ENCODE assay signal across 22 cellular contexts in the genomic region with DNA sequence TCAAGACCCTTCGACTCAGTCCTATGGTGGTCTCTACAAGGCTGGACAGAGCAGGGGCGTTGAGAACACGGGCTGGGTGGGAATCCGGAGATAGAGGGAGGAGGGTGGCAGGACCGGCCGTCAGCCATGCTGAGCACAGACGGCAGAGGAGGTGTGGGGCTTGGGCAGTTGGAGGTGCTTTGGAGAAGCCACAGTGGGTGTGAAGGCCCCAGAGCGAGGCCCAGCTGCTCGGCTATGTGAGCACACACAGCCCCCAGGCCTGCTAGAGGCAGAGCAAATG. TPM values are rescaled to one million over a fixed set of nuclear protein-coding genes. Genes with fewer than 3 reads are reported as not detected.
DNase-seq lines count a peak whose midpoint lies in the region; ATAC-seq and TF ChIP-seq lines count a peak whose summit lies in the region.
"Had no signal": no experiment of that assay in that cellular context is flagged by ENCODE, and none has a peak within 500 bp of the region (broad histone marks: within the 10 kb centered on the region; RNA-seq: fewer than 3 reads in every experiment).

No MANE protein-coding gene starts in this region.

- H3K27me3 Mint-ChIP-seq in glutamatergic neuron (ENCODE audit: unreplicated experiment), result peaks cover 15% of the 10 kb centered on the region
- H3K27me3 Mint-ChIP-seq: CD4-positive, CD25-positive, alpha-beta regulatory T cell had no signal

- H3K27ac Mint-ChIP-seq in glutamatergic neuron (ENCODE audit: unreplicated experiment), result peak overlapping the region; percentile 76
- H3K27ac Mint-ChIP-seq in stimulated activated effector memory CD8-positive, alpha-beta T cell treated with anti-CD3 and anti-CD28 coated beads, Interleukin-12 subunit alpha, Interleukin-12 subunit beta, amount 100 ng/mL, for 72 hours, result peak overlapping the region; percentile 26
- H3K27ac Mint-ChIP-seq: CD4-positive, CD25-positive, alpha-beta regulatory T cell; GM23338 had no signal

- TF ChIP-seq CTCF in glutamatergic neuron (IDR thresholded peaks at IDR 0.05; ENCODE audit: partially characterized antibody, unreplicated experiment), result no peak

- ATAC-seq in stimulated activated effector memory CD8-positive, alpha-beta T cell treated with anti-CD3 and anti-CD28 coated beads, Interleukin-12 subunit alpha, Interleukin-12 subunit beta, amount 100 ng/mL, for 72 hours, result no peak
- ATAC-seq: A549, GM23338, HCT116 had no signal

- H3K4me3 Mint-ChIP-seq in glutamatergic neuron (ENCODE audit: unreplicated experiment), result peak overlapping the region; percentile 67
- no peak overlapping the region for H3K4me3 Mint-ChIP-seq in stimulated activated effector memory CD8-positive, alpha-beta T cell treated with anti-CD3 and anti-CD28 coated beads, Interleukin-12 subunit alpha, Interleukin-12 subunit beta, amount 100 ng/mL, for 72 hours
- H3K4me3 Mint-ChIP-seq: CD4-positive, CD25-positive, alpha-beta regulatory T cell; GM23338 had no signal

- DNase-seq in activated effector memory CD4-positive, alpha-beta T cell treated with anti-CD3 and anti-CD28 coated beads, Interleukin-2, amount 50 U/mL, for 16 hours, result peak; percentile 28
- DNase-seq in activated effector memory CD4-positive, alpha-beta T cell treated with Interleukin-2 at 50 U/mL for 16 hours, result no peak
- DNase-seq in D341Med (ENCODE audit: low spot score) (peak; percentile 25), glutamatergic neuron (peak; percentile 69), DMS79 (lab: John Stamatoyannopoulos, UW) (no peak), A172 (ENCODE audit: low spot score) (no peak)
- DNase-seq in stimulated activated effector memory CD8-positive, alpha-beta T cell treated with anti-CD3 and anti-CD28 coated beads, Interleukin-12 subunit alpha, Interleukin-12 subunit beta, amount 100 ng/mL, for 72 hours (ENCODE audit: low spot score in 2 of 2), result no peak
- DNase-seq: BE2C; CD4-positive, CD25-positive, alpha-beta regulatory T cell; COR-L47; GDM1; KG1; NCI-H1092 treated with DMSO at 0.1 percent for 48 hours; NCI-H2081; NCI-H2171; NCI-H345; NCI-H524 treated with DMSO at 0.1 percent for 48 hours; OCI-M1 had no signal

- H3K4me1 Mint-ChIP-seq in glutamatergic neuron (ENCODE audit: low read depth, unreplicated experiment), result peaks cover 19% of the 10 kb centered on the region
- H3K4me1 Mint-ChIP-seq in stimulated activated effector memory CD8-positive, alpha-beta T cell treated with anti-CD3 and anti-CD28 coated beads, Interleukin-12 subunit alpha, Interleukin-12 subunit beta, amount 100 ng/mL, for 72 hours, result no peaks in the 10 kb centered on the region
- H3K4me1 Mint-ChIP-seq: CD4-positive, CD25-positive, alpha-beta regulatory T cell had no signal

- H3K36me3 Mint-ChIP-seq in glutamatergic neuron (ENCODE audit: unreplicated experiment), result peaks cover 11% of the 10 kb centered on the region
- H3K36me3 Mint-ChIP-seq in stimulated activated effector memory CD8-positive, alpha-beta T cell treated with anti-CD3 and anti-CD28 coated beads, Interleukin-12 subunit alpha, Interleukin-12 subunit beta, amount 100 ng/mL, for 72 hours, result no peaks in the 10 kb centered on the region
- H3K36me3 Mint-ChIP-seq: CD4-positive, CD25-positive, alpha-beta regulatory T cell had no signal

- H3K9me3 Mint-ChIP-seq in glutamatergic neuron (ENCODE audit: unreplicated experiment), result peaks cover 29% of the 10 kb centered on the region
- H3K9me3 Mint-ChIP-seq in stimulated activated effector memory CD8-positive, alpha-beta T cell treated with anti-CD3 and anti-CD28 coated beads, Interleukin-12 subunit alpha, Interleukin-12 subunit beta, amount 100 ng/mL, for 72 hours, result no peaks in the 10 kb centered on the region

RNA-seq across cellular contexts. Expression of a gene that starts 4.2 kb away (rescaled TPM):
- 2.3 TPM for total RNA-seq in glutamatergic neuron (ENCODE audit: unreplicated experiment)
- not detected in 2 replicates for total RNA-seq in A172 (2014; rRNA removed; shearing (Covaris generic))

RNA-seq across cellular contexts. Expression of a gene that starts 44.5 kb away (rescaled TPM):
- 230 TPM for total RNA-seq in glutamatergic neuron (ENCODE audit: unreplicated experiment)
- 118 and 201 TPM in 2 replicates for total RNA-seq in A172 (2014; rRNA removed; shearing (Covaris generic))

RNA-seq across cellular contexts. Expression of a gene that starts 44.8 kb away (rescaled TPM):
- total RNA-seq in glutamatergic neuron (ENCODE audit: unreplicated experiment), result 13.6 TPM
- total RNA-seq in A172 (2014; rRNA removed; shearing (Covaris generic)), result 19.0 and 25.0 TPM in 2 replicates

RNA-seq across cellular contexts. Expression of a gene that starts 53.5 kb away (rescaled TPM):
- total RNA-seq in glutamatergic neuron (ENCODE audit: unreplicated experiment), result 22.7 TPM
- not detected in 2 replicates for total RNA-seq in A172 (2014; rRNA removed; shearing (Covaris generic))
- total RNA-seq: CD4-positive, CD25-positive, alpha-beta regulatory T cell; GM23338; HT1080 had no signal

RNA-seq across cellular contexts. Expression of a gene that starts 59.4 kb away (rescaled TPM):
- not detected for total RNA-seq in glutamatergic neuron (ENCODE audit: unreplicated experiment)
- total RNA-seq in A172 (2014; rRNA removed; shearing (Covaris generic)), result 0.26 and 0.81 TPM in 2 replicates
- total RNA-seq: HT1080 had no signal

Comparison
In these comparisons a context has a peak if more than half of its experiments do, and no peak if none do; other contexts are left out.
1. DNase-seq: peak in activated effector memory CD4-positive, alpha-beta T cell treated with anti-CD3 and anti-CD28 coated beads, Interleukin-2, amount 50 U/mL, for 16 hours (single experiment), D341Med (single experiment) and glutamatergic neuron (single experiment); none in activated effector memory CD4-positive, alpha-beta T cell treated with Interleukin-2 at 50 U/mL for 16 hours (single experiment), stimulated activated effector memory CD8-positive, alpha-beta T cell treated with anti-CD3 and anti-CD28 coated beads, Interleukin-12 subunit alpha, Interleukin-12 subunit beta, amount 100 ng/mL, for 72 hours (0 of 2), DMS79 (single experiment) and A172 (single experiment).